Comparison of ENCODE assay signal across 17 cellular contexts in the genomic region with DNA sequence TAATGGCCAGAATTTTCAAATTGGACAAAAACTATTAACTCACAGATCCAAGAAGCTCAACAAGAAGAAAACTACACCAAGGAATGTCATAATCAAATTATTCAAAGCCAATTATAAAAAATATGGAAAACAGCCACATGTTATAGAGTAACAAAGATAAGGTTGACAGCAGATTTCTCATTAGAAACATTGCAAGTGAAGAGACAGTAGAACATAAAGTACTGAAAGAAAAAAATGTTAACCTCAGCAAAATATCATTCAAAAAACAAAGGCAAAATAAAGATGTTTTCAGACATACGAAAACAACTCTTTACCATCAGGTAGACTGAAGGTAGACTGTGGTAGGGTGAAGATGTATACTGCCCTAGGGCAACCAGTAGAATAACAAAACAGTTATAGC.
"Had no signal": no experiment of that assay in that cellular context is flagged by ENCODE, and none has a peak within 500 bp of the region (broad histone marks: within the 10 kb centered on the region; RNA-seq: fewer than 3 reads in every experiment).

No MANE protein-coding gene starts in this region.

- H3K4me3 Mint-ChIP-seq: nephron; T-helper 2 cell treated with Interferon-gamma antibody and Interleukin-4, amounts not matched to agents 5 μg/mL and 100 μg/mL, for 36 hours had no signal

- H3K27ac ChIP-seq: coronary artery, epithelial cell of prostate, gastroesophageal sphincter, left ventricle myocardium inferior, prostate gland, sigmoid colon, upper lobe of left lung, VCaP had no signal

- H3K4me1 Mint-ChIP-seq: nephron had no signal

- H3K9me3 ChIP-seq: prostate gland, sigmoid colon had no signal

- ATAC-seq: gastroesophageal sphincter; stimulated activated naive CD8-positive, alpha-beta T cell treated with anti-CD3 and anti-CD28 coated beads, Interleukin-15, Interleukin-2, amounts not matched to agents 100 U/mL and 50 U/mL, for 24 hours had no signal

- H3K4me3 ChIP-seq: coronary artery, gastroesophageal sphincter, left ventricle myocardium inferior, prostate gland, sigmoid colon, upper lobe of left lung had no signal

- H3K36me3 ChIP-seq: prostate gland, sigmoid colon had no signal

- H3K4me1 ChIP-seq: gastroesophageal sphincter, prostate gland, sigmoid colon, upper lobe of left lung had no signal

- H3K27me3 ChIP-seq: gastroesophageal sphincter, sigmoid colon, upper lobe of left lung had no signal

- DNase-seq: activated CD4-positive, alpha-beta T cell treated with anti-CD3 and anti-CD28 coated beads for 48 hours; caudate nucleus; effector CD8-positive, alpha-beta T cell; left ventricle myocardium inferior; mesenchymal stem cell; occipital lobe; sigmoid colon; stimulated activated CD4-positive, alpha-beta T cell treated with anti-CD3 and anti-CD28 coated beads, Interleukin-2, amount 100 ng/mL, for 24 hours; stimulated activated naive CD8-positive, alpha-beta T cell treated with anti-CD3 and anti-CD28 coated beads, Interleukin-15, Interleukin-2, amounts not matched to agents 100 U/mL and 50 U/mL, for 24 hours; upper lobe of left lung had no signal

- H3K27ac Mint-ChIP-seq: nephron; T-helper 2 cell treated with Interferon-gamma antibody and Interleukin-4, amounts not matched to agents 5 μg/mL and 100 μg/mL, for 36 hours had no signal
